In genomic region chr10:133329401-133330202, GRCh38 we compare ENCODE assay signal across 8 cellular contexts. TPM values are rescaled to one million over a fixed set of nuclear protein-coding genes. Genes with fewer than 3 reads are reported as not detected.
DNase-seq lines count a peak whose midpoint lies in the region; ATAC-seq, FAIRE-seq and TF ChIP-seq lines count a peak whose summit lies in the region.

No MANE protein-coding gene starts in this region.

- no peaks in the 10 kb centered on the region for H3K9me3 Mint-ChIP-seq in natural killer cell treated with Interleukin-12 subunit alpha and Interleukin-12 subunit beta and Interleukin-15 and Interleukin-18, amount 100 ng/mL, for 72 hours

- peaks cover 16 to 36% (median 19%) of the 10 kb centered on the region in 3 donors for H3K4me1 ChIP-seq in esophagus squamous epithelium

- DNase-seq in D341Med (ENCODE audit: low spot score) (peak; percentile 84), HTR-8/SVneo (ENCODE audit: insufficient read length, low spot score) (peak; percentile 70), OCI-M2 (lab: John Stamatoyannopoulos, UW; ENCODE audit: unreplicated experiment) (peak; percentile 53), activated T-cell treated with anti-CD3 and anti-CD28 coated beads for 48 hours (ENCODE audit: low read depth) (peak; percentile 85), esophagus squamous epithelium (lab: John Stamatoyannopoulos, UW) (no peak)
- peak; percentile 80 for DNase-seq in natural killer cell treated with Interleukin-12 subunit alpha and Interleukin-12 subunit beta and Interleukin-15 and Interleukin-18, amount 100 ng/mL, for 72 hours (ENCODE audit: low spot score)
- peak; percentile 81 for DNase-seq in stimulated activated naive CD4-positive, alpha-beta T cell treated with Interleukin-2 at 50 U/mL for 16 hours (lab: John Stamatoyannopoulos, UW)

- TF ChIP-seq CTCF in esophagus squamous epithelium (IDR thresholded peaks at IDR 0.05): peak; percentile 82 to 97 (median 86)

- H3K9me3 ChIP-seq in esophagus squamous epithelium: no peaks in the 10 kb centered on the region

- no peaks in the 10 kb centered on the region for H3K36me3 Mint-ChIP-seq in natural killer cell treated with Interleukin-12 subunit alpha and Interleukin-12 subunit beta and Interleukin-15 and Interleukin-18, amount 100 ng/mL, for 72 hours

- H3K4me3 Mint-ChIP-seq in natural killer cell treated with Interleukin-12 subunit alpha and Interleukin-12 subunit beta and Interleukin-15 and Interleukin-18, amount 100 ng/mL, for 72 hours: peak overlapping the region; percentile 58

- H3K36me3 ChIP-seq in esophagus squamous epithelium: no peaks in the 10 kb centered on the region

- peak; percentile 83 for ATAC-seq in GM21360 (IDR thresholded peaks at IDR 0.05; ENCODE audit: unreplicated experiment)
- ATAC-seq in natural killer cell treated with Interleukin-12 subunit alpha and Interleukin-12 subunit beta and Interleukin-15 and Interleukin-18, amount 100 ng/mL, for 72 hours: peak; percentile 87 to 89

- intact Hi-C loops in esophagus squamous epithelium (cut with DNase I): no loop called here

- TF ChIP-seq POLR2A in esophagus squamous epithelium (IDR thresholded peaks at IDR 0.05): no peak

- no peak overlapping the region for H3K27ac ChIP-seq in esophagus squamous epithelium

- peaks cover 50 to 61% of the 10 kb centered on the region in 2 donors for H3K27me3 Mint-ChIP-seq in natural killer cell treated with Interleukin-12 subunit alpha and Interleukin-12 subunit beta and Interleukin-15 and Interleukin-18, amount 100 ng/mL, for 72 hours

- peak overlapping the region in 3 of 4 donors; percentile 20 to 57 (median 30) for H3K4me3 ChIP-seq in esophagus squamous epithelium

- FAIRE-seq in HTR-8/SVneo (lab: Jason Lieb, UNC): no peak

- H3K27me3 ChIP-seq in esophagus squamous epithelium: peaks cover 15 to 87% (median 33%) of the 10 kb centered on the region in 4 donors

- H3K4me1 Mint-ChIP-seq in natural killer cell treated with Interleukin-12 subunit alpha and Interleukin-12 subunit beta and Interleukin-15 and Interleukin-18, amount 100 ng/mL, for 72 hours (ENCODE audit: low read depth in 2 of 2): peaks cover 7 to 10% of the 10 kb centered on the region in 2 donors

- WGBS in esophagus squamous epithelium, 2 donors: 7 to 17% methylated on average over 12 to 26 of the region's 37 CpGs

- no peak overlapping the region for H3K27ac Mint-ChIP-seq in natural killer cell treated with Interleukin-12 subunit alpha and Interleukin-12 subunit beta and Interleukin-15 and Interleukin-18, amount 100 ng/mL, for 72 hours

RNA-seq across cellular contexts. Expression of gene CALY, which starts 7.1 kb away (rescaled TPM):
- not detected for total RNA-seq in esophagus squamous epithelium
- total RNA-seq in natural killer cell treated with Interleukin-12 subunit alpha and Interleukin-12 subunit beta and Interleukin-15 and Interleukin-18, amount 100 ng/mL, for 72 hours: not detected

RNA-seq across cellular contexts. Expression of gene PRAP1, which starts 17.6 kb away (rescaled TPM):
- not detected for total RNA-seq in esophagus squamous epithelium
- not detected for total RNA-seq in natural killer cell treated with Interleukin-12 subunit alpha and Interleukin-12 subunit beta and Interleukin-15 and Interleukin-18, amount 100 ng/mL, for 72 hours

RNA-seq across cellular contexts. Expression of gene ZNF511, which starts 20.9 kb away (rescaled TPM):
- 10 to 100 TPM; 16.1 to 26.7 (median 17.7) TPM for total RNA-seq in esophagus squamous epithelium
- 10 to 100 TPM; 38.1 to 73.2 TPM for total RNA-seq in natural killer cell treated with Interleukin-12 subunit alpha and Interleukin-12 subunit beta and Interleukin-15 and Interleukin-18, amount 100 ng/mL, for 72 hours

RNA-seq across cellular contexts. Expression of gene TUBGCP2, which starts 20.9 kb away (rescaled TPM):
- 10 to 100 TPM; 28.4 to 44.4 (median 38.9) TPM for total RNA-seq in esophagus squamous epithelium
- 10 to 100 TPM; 53.3 to 58.2 TPM for total RNA-seq in natural killer cell treated with Interleukin-12 subunit alpha and Interleukin-12 subunit beta and Interleukin-15 and Interleukin-18, amount 100 ng/mL, for 72 hours

RNA-seq across cellular contexts. Expression of gene FUOM, which starts 28.2 kb away (rescaled TPM):
- 10 to 100 TPM in 2 of 4 donors, 1 to 10 TPM in 2; 6.7 to 17.7 (median 12.5) TPM for total RNA-seq in esophagus squamous epithelium
- 10 to 100 TPM; 11.5 to 11.8 TPM for total RNA-seq in natural killer cell treated with Interleukin-12 subunit alpha and Interleukin-12 subunit beta and Interleukin-15 and Interleukin-18, amount 100 ng/mL, for 72 hours
